In genomic region chr12:65157091-65157490, GRCh38 we compare ENCODE assay signal across 1 cellular context.
TF ChIP-seq lines count a peak whose summit lies in the region.

No MANE protein-coding gene starts in this region.

TF ChIP-seq in H1, 55 proteins besides CTCF, POLR2A, EP300 and RAD21:
- TF ChIP-seq MAX (IDR thresholded peaks at IDR 0.05), result no peak
- TF ChIP-seq GABPA (IDR thresholded peaks at IDR 0.05; ENCODE audit: borderline replicate concordance, insufficient read depth, low read length), result no peak
- TF ChIP-seq E2F6 (IDR thresholded peaks at IDR 0.05), result no peak
- TF ChIP-seq HDAC2 (IDR thresholded peaks at IDR 0.05; ENCODE audit: borderline replicate concordance in 1 of 2, low read depth in 2 of 2, low read length in 2 of 2), result no peak
- no peak for TF ChIP-seq TBP (IDR thresholded peaks at IDR 0.05; ENCODE audit: low read depth, low read length)
- no peak for TF ChIP-seq ATF2 (IDR thresholded peaks at IDR 0.05; ENCODE audit: low read length)
- no peak for TF ChIP-seq RXRA (IDR thresholded peaks at IDR 0.05; ENCODE audit: insufficient read depth, low read depth, low read length)
- no peak for TF ChIP-seq NRF1 (IDR thresholded peaks at IDR 0.05; ENCODE audit: low read depth, low read length)
- TF ChIP-seq CHD1 (IDR thresholded peaks at IDR 0.05; ENCODE audit: low read depth, low read length), result no peak
- TF ChIP-seq RBBP5 (IDR thresholded peaks at IDR 0.05; ENCODE audit: borderline replicate concordance, low read depth, low read length), result no peak
- no peak for TF ChIP-seq CHD7 (IDR thresholded peaks at IDR 0.05; ENCODE audit: insufficient replicate concordance, low read length)
- TF ChIP-seq BCL11A (IDR thresholded peaks at IDR 0.05; ENCODE audit: low read depth in 2 of 2, low read length in 2 of 2), result no peak
- no peak for TF ChIP-seq TAF7 (optimal IDR thresholded peaks at IDR 0.05; ENCODE audit: borderline replicate concordance, low read depth, low read length)
- TF ChIP-seq CEBPB (IDR thresholded peaks at IDR 0.05; ENCODE audit: low read depth, low read length), result no peak
- TF ChIP-seq BRCA1 (IDR thresholded peaks at IDR 0.05; ENCODE audit: low read depth, low read length), result no peak
- no peak for TF ChIP-seq RNF2 (IDR thresholded peaks at IDR 0.05; ENCODE audit: borderline replicate concordance, low read depth, low read length, missing control alignments, poor library complexity, severe bottlenecking)
- no peak for TF ChIP-seq FOSL1 (IDR thresholded peaks at IDR 0.05; ENCODE audit: insufficient read depth, low read depth, low read length)
